ENCODE assay signal across 8 cellular contexts in genomic region chr20:62937353-62938104, GRCh38. TPM values are rescaled to one million over a fixed set of nuclear protein-coding genes. Genes with fewer than 3 reads are reported as not detected.
DNase-seq lines count a peak whose midpoint lies in the region; ATAC-seq and TF ChIP-seq lines count a peak whose summit lies in the region.

No MANE protein-coding gene starts in this region.

- H3K9me3 ChIP-seq in suprapubic skin: no peaks in the 10 kb centered on the region

- TF ChIP-seq EP300 in suprapubic skin (IDR thresholded peaks at IDR 0.05): no peak

- peak; percentile 85 for ATAC-seq in HG02588 (IDR thresholded peaks at IDR 0.05; ENCODE audit: unreplicated experiment)

- DNase-seq in GM10248 (ENCODE audit: extremely low spot score): peak; percentile 97
- DNase-seq in NCI-H1048 (lab: John Stamatoyannopoulos, UW): peak; percentile 77
- DNase-seq in SK-N-DZ (ENCODE audit: low spot score): peak; percentile 97
- DNase-seq in activated naive CD4-positive, alpha-beta T cell treated with anti-CD3 and anti-CD28 coated beads, Interleukin-2, amount 50 U/mL, for 16 hours: peak; percentile 97
- DNase-seq in globus pallidus (ENCODE audit: low spot score): peak; percentile 90
- DNase-seq in occipital lobe (lab: John Stamatoyannopoulos, UW): peak; percentile 90
- peak; percentile 97 to 99 for DNase-seq in suprapubic skin (ENCODE audit: low spot score in 2 of 2)

- CTCF ChIA-PET in GM10248 (lab: Yijun Ruan, JAX): interaction anchor here (1.0 to 3.6 kb wide), 7 partner anchors 10 to 71 kb away, joined by 3 to 20 read pairs (median 4); no protein-coding TSS in a partner anchor

- peak overlapping the region; percentile 96 for H3K4me3 ChIP-seq in suprapubic skin

- no peaks in the 10 kb centered on the region for H3K27me3 ChIP-seq in suprapubic skin

- POLR2A ChIA-PET in GM10248 (lab: Yijun Ruan, JAX): interaction anchor here (0.8 kb wide), 1 partner anchor 15 kb away, joined by 4 read pairs; the partner anchor contains the start of gene SLC17A9

- peaks cover 11% of the 10 kb centered on the region for H3K36me3 ChIP-seq in suprapubic skin

- 1% methylated on average over 27 of the region's 87 CpGs for WGBS in suprapubic skin

- TF ChIP-seq POLR2A in suprapubic skin (IDR thresholded peaks at IDR 0.05): peak in 1 of 2 donors; percentile 47

- peaks cover 48% of the 10 kb centered on the region for H3K4me1 ChIP-seq in suprapubic skin

- H3K27ac ChIP-seq in suprapubic skin: peak overlapping the region; percentile 92

- TF ChIP-seq CTCF in GM10248 (IDR thresholded peaks at IDR 0.05; ENCODE audit: control extremely low read depth, extremely low read depth, low read depth, missing control alignments): no peak
- TF ChIP-seq CTCF in suprapubic skin (IDR thresholded peaks at IDR 0.05): no peak

RNA-seq across cellular contexts. Expression of gene GID8, which starts 0.4 kb away (rescaled TPM):
- 65.3 and 72.2 TPM in 2 replicates for polyA plus RNA-seq in SK-N-DZ (2014; cell fraction: cytosol; rRNA removed)
- polyA plus RNA-seq in SK-N-DZ (2014; cell fraction: nucleus; rRNA removed): 44.4 and 51.3 TPM in 2 replicates
- total RNA-seq in occipital lobe: 56.9 TPM
- total RNA-seq in suprapubic skin: 10 to 100 TPM; 30.4 to 57.0 (median 45.1) TPM

RNA-seq across cellular contexts. Expression of gene DIDO1, which starts 11.2 kb away (rescaled TPM):
- 66.0 and 80.4 TPM in 2 replicates for polyA plus RNA-seq in SK-N-DZ (2014; cell fraction: cytosol; rRNA removed)
- polyA plus RNA-seq in SK-N-DZ (2014; cell fraction: nucleus; rRNA removed): 235 and 328 TPM in 2 replicates
- total RNA-seq in occipital lobe (43.4 TPM), suprapubic skin (100 to 1,000 TPM in 1 of 4 donors, 10 to 100 TPM in 3; 64.6 to 143 (median 79.2) TPM)

RNA-seq across cellular contexts. Expression of gene SLC17A9, which starts 15.0 kb away (rescaled TPM):
- 1.1 and 1.5 TPM in 2 replicates for polyA plus RNA-seq in SK-N-DZ (2014; cell fraction: cytosol; rRNA removed)
- 4.9 and 6.9 TPM in 2 replicates for polyA plus RNA-seq in SK-N-DZ (2014; cell fraction: nucleus; rRNA removed)
- total RNA-seq in occipital lobe (0.16 TPM), suprapubic skin (1 to 10 TPM in 1 of 4 donors, under 1 TPM in 3; 0.10 to 2.1 (median 0.66) TPM)

Comparison
In these comparisons a context has a peak if more than half of its experiments do, and no peak if none do; other contexts are left out.
1. Peak in every context shown above with its lines: DNase-seq, ATAC-seq, H3K4me3 ChIP-seq and H3K27ac ChIP-seq.